Comparison of ENCODE assay signal across 19 cellular contexts in genomic region chr4:177127658-177128057, GRCh38.
"Had no signal": no experiment of that assay in that cellular context is flagged by ENCODE, and none has a peak within 500 bp of the region (broad histone marks: within the 10 kb centered on the region; RNA-seq: fewer than 3 reads in every experiment).

No MANE protein-coding gene starts in this region.

- H3K4me3 ChIP-seq: body of pancreas, coronary artery, left ventricle myocardium inferior, tibial artery had no signal

- H3K27me3 ChIP-seq: body of pancreas, tibial artery had no signal

- H3K36me3 ChIP-seq: left ventricle myocardium inferior, tibial artery had no signal

- H3K4me1 ChIP-seq: body of pancreas, left ventricle myocardium inferior, tibial artery had no signal

- DNase-seq: activated B cell treated with CpG ODN at 0.5 μM for 24 hours; activated CD4-positive, alpha-beta memory T cell treated with anti-CD3 and anti-CD28 coated beads for 36 hours; activated CD4-positive, alpha-beta T cell treated with anti-CD3 and anti-CD28 coated beads for 4 hours; activated naive CD4-positive, alpha-beta T cell; activated naive CD8-positive, alpha-beta T cell treated with anti-CD3 and anti-CD28 coated beads for 36 hours; amniotic stem cell; body of pancreas; hippocampal formation; islet precursor cell; left ventricle myocardium inferior; nephron progenitor cell; nucleus accumbens; posterior cingulate gyrus; stimulated activated CD4-positive, alpha-beta T cell treated with anti-CD3 and anti-CD28 coated beads, Interleukin-12 subunit alpha, Interleukin-12 subunit beta, amount 100 ng/mL, for 4 hours; stimulated activated CD4-positive, alpha-beta T cell treated with anti-CD3 and anti-CD28 coated beads, Interleukin-1b, Interleukin-23, amount 100 ng/mL, for 48 hours; stimulated activated naive CD4-positive, alpha-beta T cell treated with Interleukin-2 at 50 U/mL for 16 hours; T-helper 9 cell; tibial artery had no signal

- ATAC-seq: body of pancreas had no signal

- H3K27ac ChIP-seq: body of pancreas, coronary artery, left ventricle myocardium inferior, tibial artery had no signal
